Comparison of ENCODE assay signal across 1 cellular context in genomic region chr3:10006048-10006761, GRCh38.
TF ChIP-seq lines count a peak whose summit lies in the region.

No MANE protein-coding gene starts in this region.

TF ChIP-seq in HepG2, 621 proteins besides CTCF, POLR2A, EP300 and RAD21 (continued from another document):
- TF ChIP-seq MLX (CRISPR knock-in tag; IDR thresholded peaks at IDR 0.05) = no peak
- TF ChIP-seq E2F5 (CRISPR knock-in tag; conservative IDR thresholded peaks at IDR 0.05) = no peak
- TF ChIP-seq CCAR2 (optimal IDR thresholded peaks at IDR 0.05; ENCODE audit: low read depth, low read length) = no peak
- TF ChIP-seq ZNF564 (CRISPR knock-in tag; IDR thresholded peaks at IDR 0.05) = no peak
- TF ChIP-seq ZKSCAN1 (IDR thresholded peaks at IDR 0.05; ENCODE audit: low read length) = no peak
- TF ChIP-seq ZNF780A (CRISPR knock-in tag; IDR thresholded peaks at IDR 0.05) = no peak
- no peak for TF ChIP-seq TBX3 (IDR thresholded peaks at IDR 0.05; ENCODE audit: borderline replicate concordance)
- peak; percentile 72 for TF ChIP-seq RXRB (CRISPR knock-in tag; IDR thresholded peaks at IDR 0.05; ENCODE audit: borderline replicate concordance)
- TF ChIP-seq ZNF558 (CRISPR knock-in tag; IDR thresholded peaks at IDR 0.05; ENCODE audit: borderline replicate concordance) = no peak
- no peak for TF ChIP-seq ISL2 (CRISPR knock-in tag; IDR thresholded peaks at IDR 0.05)
- TF ChIP-seq GZF1 (CRISPR knock-in tag; IDR thresholded peaks at IDR 0.05) = no peak
- no peak for TF ChIP-seq CBFB (CRISPR knock-in tag; IDR thresholded peaks at IDR 0.05)
- TF ChIP-seq ISX (CRISPR knock-in tag; conservative IDR thresholded peaks at IDR 0.05) = no peak
- no peak for TF ChIP-seq ZNF678 (CRISPR knock-in tag; IDR thresholded peaks at IDR 0.05)
- TF ChIP-seq GPBP1L1 (CRISPR knock-in tag; IDR thresholded peaks at IDR 0.05) = no peak
- TF ChIP-seq SIN3B (IDR thresholded peaks at IDR 0.05; ENCODE audit: low read length) = no peak
- TF ChIP-seq SCMH1 (CRISPR knock-in tag; IDR thresholded peaks at IDR 0.05; ENCODE audit: borderline replicate concordance) = no peak
- TF ChIP-seq ZFP41 (CRISPR knock-in tag; IDR thresholded peaks at IDR 0.05; ENCODE audit: borderline replicate concordance) = no peak
- no peak for TF ChIP-seq AGO1 (IDR thresholded peaks at IDR 0.05; ENCODE audit: low read depth, low read length, poor library complexity, severe bottlenecking)
- TF ChIP-seq NFKBIZ (CRISPR knock-in tag; IDR thresholded peaks at IDR 0.05) = 0 out of 2 replicates have a peak, but pooled peaks have one; percentile 42
- peak; percentile 44; the same call in 1 of the 2 replicates for TF ChIP-seq CREM (IDR thresholded peaks at IDR 0.05)
- TF ChIP-seq CREM (CRISPR knock-in tag; IDR thresholded peaks at IDR 0.05) = no peak
- 0 out of 2 replicates have a peak, but pooled peaks have one; percentile 37 for TF ChIP-seq HOXA3 (CRISPR knock-in tag; IDR thresholded peaks at IDR 0.05)
- TF ChIP-seq CC2D1A (CRISPR knock-in tag; IDR thresholded peaks at IDR 0.05) = no peak
- TF ChIP-seq JUND (CRISPR knock-in tag; IDR thresholded peaks at IDR 0.05) = no peak
- no peak for TF ChIP-seq RBM39 (IDR thresholded peaks at IDR 0.05; ENCODE audit: low read depth, low read length, poor library complexity, severe bottlenecking)
- TF ChIP-seq PITX1 (CRISPR knock-in tag; IDR thresholded peaks at IDR 0.05) = peak; percentile 60
- no peak for TF ChIP-seq RBM22 (optimal IDR thresholded peaks at IDR 0.05; ENCODE audit: low read length)
- no peak for TF ChIP-seq FOXJ3 (CRISPR knock-in tag; IDR thresholded peaks at IDR 0.05; ENCODE audit: borderline replicate concordance)
- TF ChIP-seq NBN (conservative IDR thresholded peaks at IDR 0.05) = no peak
- TF ChIP-seq ZNF234 (CRISPR knock-in tag; conservative IDR thresholded peaks at IDR 0.05) = no peak
- TF ChIP-seq ZNF10 (CRISPR knock-in tag; IDR thresholded peaks at IDR 0.05; ENCODE audit: borderline replicate concordance, low read depth) = no peak
- TF ChIP-seq NCOR1 (IDR thresholded peaks at IDR 0.05; ENCODE audit: borderline replicate concordance, low read length) = peak; percentile 72; the same call in 1 of the 2 replicates
- no peak for TF ChIP-seq SMAD9 (CRISPR knock-in tag; IDR thresholded peaks at IDR 0.05)
- TF ChIP-seq ZHX2 (IDR thresholded peaks at IDR 0.05; ENCODE audit: low read depth) = no peak
- TF ChIP-seq ZHX2 (CRISPR knock-in tag; IDR thresholded peaks at IDR 0.05; ENCODE audit: borderline replicate concordance) = no peak
- peak; percentile 80; the same call in 1 of the 2 replicates for TF ChIP-seq ESRRA (CRISPR knock-in tag; IDR thresholded peaks at IDR 0.05; ENCODE audit: low read depth)
- no peak for TF ChIP-seq SRF (IDR thresholded peaks at IDR 0.05; ENCODE audit: low read depth, low read length)
- no peak for TF ChIP-seq ZNF546 (CRISPR knock-in tag; conservative IDR thresholded peaks at IDR 0.05)
- peak; percentile 81 for TF ChIP-seq NR2F2 (IDR thresholded peaks at IDR 0.05; ENCODE audit: borderline replicate concordance, low read depth)
- no peak for TF ChIP-seq ZSCAN9 (CRISPR knock-in tag; IDR thresholded peaks at IDR 0.05; ENCODE audit: borderline replicate concordance)
- TF ChIP-seq ARNTL (CRISPR knock-in tag; IDR thresholded peaks at IDR 0.05) = peak; percentile 98
- no peak for TF ChIP-seq SPEN (CRISPR knock-in tag; IDR thresholded peaks at IDR 0.05; ENCODE audit: low read depth)
- peak; percentile 83 for TF ChIP-seq SAP130 (CRISPR knock-in tag; IDR thresholded peaks at IDR 0.05; ENCODE audit: low read depth)
- TF ChIP-seq ZNF331 (CRISPR knock-in tag; IDR thresholded peaks at IDR 0.05) = 0 out of 2 replicates have a peak, but pooled peaks have one; percentile 33
- no peak for TF ChIP-seq ZNF30 (CRISPR knock-in tag; IDR thresholded peaks at IDR 0.05)
- TF ChIP-seq DR1 (CRISPR knock-in tag; IDR thresholded peaks at IDR 0.05) = no peak
- no peak for TF ChIP-seq MZF1 (CRISPR knock-in tag; IDR thresholded peaks at IDR 0.05; ENCODE audit: borderline replicate concordance)
- no peak for TF ChIP-seq MAZ (IDR thresholded peaks at IDR 0.05; ENCODE audit: borderline replicate concordance, low read depth, low read length)
- 0 out of 2 replicates have a peak, but pooled peaks have one; percentile 21 for TF ChIP-seq MAZ (CRISPR knock-in tag; IDR thresholded peaks at IDR 0.05; ENCODE audit: low read depth)
- peak; percentile 87 for TF ChIP-seq NR2C2 (CRISPR knock-in tag; IDR thresholded peaks at IDR 0.05; ENCODE audit: borderline replicate concordance)
- no peak for TF ChIP-seq SOX13 (IDR thresholded peaks at IDR 0.05)
- peak in 1 of 2 experiments; percentile 31; a peak in 1 of 4 replicates for TF ChIP-seq SOX13 (CRISPR knock-in tag; conservative IDR thresholded peaks at IDR 0.05 in 1 of 2, IDR thresholded peaks at IDR 0.05 in 1 of 2)
- peak; percentile 32; the same call in 1 of the 2 replicates for TF ChIP-seq ETV5 (CRISPR knock-in tag; IDR thresholded peaks at IDR 0.05; ENCODE audit: borderline replicate concordance)
- TF ChIP-seq TBP (CRISPR knock-in tag; IDR thresholded peaks at IDR 0.05) = no peak
- no peak for TF ChIP-seq ZNF205 (CRISPR knock-in tag; IDR thresholded peaks at IDR 0.05)
TF ChIP-seq in HepG2: peak in this region for 80.
